ENCODE assay signal across 1 cellular context in the genomic region with DNA sequence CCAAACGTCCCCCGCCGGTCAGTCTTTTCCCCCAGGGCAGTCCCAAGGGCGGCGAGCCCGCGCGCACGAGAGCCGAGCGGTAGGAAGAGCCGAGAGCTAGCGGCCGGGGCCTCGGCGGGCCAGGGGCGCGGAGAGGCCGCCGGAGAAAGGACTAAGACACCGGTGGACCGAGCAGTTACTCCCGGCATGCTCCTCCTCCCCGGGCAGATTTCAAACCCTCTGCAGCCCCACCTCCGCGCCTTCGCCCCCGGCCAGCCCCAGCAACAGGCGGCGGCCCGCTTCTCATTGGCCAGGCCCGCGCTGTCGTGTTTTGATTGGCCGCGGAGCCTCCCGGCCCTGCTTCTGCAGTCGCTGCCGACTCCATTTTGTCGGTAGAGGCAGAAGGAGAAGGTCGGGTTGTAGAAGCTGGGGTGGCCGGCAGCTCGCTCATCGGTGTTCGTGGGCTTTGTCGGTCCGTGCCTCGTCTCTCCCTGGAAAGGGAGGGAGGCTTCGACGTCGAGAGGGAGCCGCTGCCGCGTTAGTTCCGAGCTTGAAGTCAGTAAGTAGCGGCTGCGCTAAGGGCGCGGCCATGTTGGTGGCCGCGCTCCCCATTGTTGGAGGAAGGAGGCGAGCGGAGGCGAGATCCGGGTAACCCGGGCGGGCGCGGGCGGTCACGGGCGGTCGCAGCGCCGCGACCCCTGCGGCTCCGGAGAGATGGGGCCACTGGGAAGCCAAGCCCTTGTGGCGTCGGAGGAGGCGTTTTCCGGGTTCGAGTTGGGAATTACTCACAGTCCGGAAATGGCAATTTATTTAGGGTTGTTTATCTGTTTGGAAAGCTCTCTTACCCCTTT.
TF ChIP-seq lines count a peak whose summit lies in the region.

Gene PNRC2, plus strand, starts transcription at position 368 of the 830 bp plus-strand sequence. CDS start 1,630 bp downstream, outside the sequence.

TF ChIP-seq in A549, 52 proteins besides CTCF, POLR2A, EP300 and RAD21 (continued from another document):
- TF ChIP-seq CEBPB (IDR thresholded peaks at IDR 0.05) (no peak), JUN (IDR thresholded peaks at IDR 0.05) (peak; percentile 81 to 93), RFX5 (IDR thresholded peaks at IDR 0.05) (peak; percentile 98), EHMT2 (IDR thresholded peaks at IDR 0.05; ENCODE audit: low read depth) (no peak), HOXA7 (CRISPR knock-in tag; IDR thresholded peaks at IDR 0.05) (no peak), SMC3 (IDR thresholded peaks at IDR 0.05) (no peak), MAX (IDR thresholded peaks at IDR 0.05) (peak; percentile 43), HES2 (IDR thresholded peaks at IDR 0.05) (no peak), HMGXB4 (CRISPR knock-in tag; IDR thresholded peaks at IDR 0.05; ENCODE audit: borderline replicate concordance) (no peak), ZC3H11A (IDR thresholded peaks at IDR 0.05) (no peak), TFCP2L1 (CRISPR knock-in tag; IDR thresholded peaks at IDR 0.05) (no peak), JUNB (IDR thresholded peaks at IDR 0.05) (no peak), CBX8 (IDR thresholded peaks at IDR 0.05) (no peak), NFE2L2 (conservative IDR thresholded peaks at IDR 0.05; ENCODE audit: low read length) (no peak), REST (IDR thresholded peaks at IDR 0.05) (no peak; the same call in 1 of the 2 replicates), USF2 (IDR thresholded peaks at IDR 0.05) (no peak), RARB (CRISPR knock-in tag; IDR thresholded peaks at IDR 0.05) (no peak), ESRRA (IDR thresholded peaks at IDR 0.05; ENCODE audit: borderline replicate concordance, low read length) (no peak), HDAC2 (IDR thresholded peaks at IDR 0.05) (no peak), EHF (CRISPR knock-in tag; IDR thresholded peaks at IDR 0.05) (0 out of 2 replicates have a peak, but pooled peaks have one; percentile 42), MYC (IDR thresholded peaks at IDR 0.05; ENCODE audit: borderline replicate concordance, low read length) (no peak), NPAS2 (CRISPR knock-in tag; IDR thresholded peaks at IDR 0.05; ENCODE audit: borderline replicate concordance) (no peak), CBX2 (IDR thresholded peaks at IDR 0.05; ENCODE audit: borderline replicate concordance, low read depth) (no peak), BCL3 (IDR thresholded peaks at IDR 0.05) (peak; percentile 88), GATA3 (IDR thresholded peaks at IDR 0.05; ENCODE audit: borderline replicate concordance) (no peak; the same call in 1 of the 2 replicates), POLR2AphosphoS2 (conservative IDR thresholded peaks at IDR 0.05; ENCODE audit: low read length) (no peak), PHF8 (IDR thresholded peaks at IDR 0.05; ENCODE audit: borderline replicate concordance, low read depth) (peak; percentile 67; the same call in 1 of the 2 replicates), TP53 (CRISPR knock-in tag; IDR thresholded peaks at IDR 0.05) (no peak), RCOR1 (IDR thresholded peaks at IDR 0.05; ENCODE audit: low read depth, low read length) (no peak), SREBF2 (IDR thresholded peaks at IDR 0.05) (no peak), KDM1A (IDR thresholded peaks at IDR 0.05; ENCODE audit: low read depth) (no peak), NR3C1 (IDR thresholded peaks at IDR 0.05) (no peak), CHD2 (IDR thresholded peaks at IDR 0.05; ENCODE audit: low read length, partially characterized antibody) (no peak), ATOH8 (CRISPR knock-in tag; IDR thresholded peaks at IDR 0.05; ENCODE audit: low read depth) (no peak), BHLHE40 (IDR thresholded peaks at IDR 0.05; ENCODE audit: low read depth, low read length) (no peak), HOXB13 (CRISPR knock-in tag; IDR thresholded peaks at IDR 0.05; ENCODE audit: low read depth) (no peak)
- TF ChIP-seq, protein P1, sequence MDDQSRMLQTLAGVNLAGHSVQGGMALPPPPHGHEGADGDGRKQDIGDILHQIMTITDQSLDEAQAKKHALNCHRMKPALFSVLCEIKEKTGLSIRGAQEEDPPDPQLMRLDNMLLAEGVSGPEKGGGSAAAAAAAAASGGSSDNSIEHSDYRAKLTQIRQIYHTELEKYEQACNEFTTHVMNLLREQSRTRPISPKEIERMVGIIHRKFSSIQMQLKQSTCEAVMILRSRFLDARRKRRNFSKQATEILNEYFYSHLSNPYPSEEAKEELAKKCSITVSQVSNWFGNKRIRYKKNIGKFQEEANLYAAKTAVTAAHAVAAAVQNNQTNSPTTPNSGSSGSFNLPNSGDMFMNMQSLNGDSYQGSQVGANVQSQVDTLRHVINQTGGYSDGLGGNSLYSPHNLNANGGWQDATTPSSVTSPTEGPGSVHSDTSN (IDR thresholded peaks at IDR 0.05): no peak
